In genomic region chr18:58054041-58054733, GRCh38 we compare ENCODE assay signal across 14 cellular contexts. TPM values are rescaled to one million over a fixed set of nuclear protein-coding genes. Genes with fewer than 3 reads are reported as not detected.
DNase-seq lines count a peak whose midpoint lies in the region; ATAC-seq, FAIRE-seq and TF ChIP-seq lines count a peak whose summit lies in the region.
"Had no signal": no experiment of that assay in that cellular context is flagged by ENCODE, and none has a peak within 500 bp of the region (broad histone marks: within the 10 kb centered on the region; RNA-seq: fewer than 3 reads in every experiment).

No MANE protein-coding gene starts in this region.

- peak overlapping the region; percentile 7 for H3K9ac ChIP-seq in astrocyte (ENCODE audit: low read length)

- H3K9me3 Mint-ChIP-seq in astrocyte (ENCODE audit: unreplicated experiment) = no peaks in the 10 kb centered on the region
- H3K9me3 Mint-ChIP-seq: natural killer cell had no signal

- H3K27me3 Mint-ChIP-seq in astrocyte (ENCODE audit: low read depth, unreplicated experiment) = no peaks in the 10 kb centered on the region

- peak overlapping the region; percentile 91 for H3K27ac Mint-ChIP-seq in astrocyte (ENCODE audit: unreplicated experiment)
- H3K27ac Mint-ChIP-seq: natural killer cell, T-helper 17 cell had no signal

- FAIRE-seq in astrocyte (lab: Jason Lieb, UNC) = no peak
- FAIRE-seq: GM18507, small intestine had no signal

- H3K4me3 Mint-ChIP-seq in astrocyte (ENCODE audit: unreplicated experiment) = peak overlapping the region; percentile 21
- H3K4me3 Mint-ChIP-seq: natural killer cell, T-helper 17 cell had no signal

- H4K20me1 ChIP-seq in astrocyte (ENCODE audit: insufficient read depth, low read length) = no peaks in the 10 kb centered on the region

- no peak for ATAC-seq in HG03457 (IDR thresholded peaks at IDR 0.05; ENCODE audit: unreplicated experiment)
- ATAC-seq: natural killer cell, T-helper 17 cell had no signal

- H3K36me3 ChIP-seq in astrocyte (ENCODE audit: insufficient read depth, low read length) (no peaks in the 10 kb centered on the region), suprapubic skin (no peaks in the 10 kb centered on the region)

- H3K4me2 ChIP-seq in astrocyte (ENCODE audit: low read length) = peak overlapping the region; percentile 50

- DNase-seq in HK-2 (ENCODE audit: unreplicated experiment) = peak; percentile 17
- DNase-seq in astrocyte (ENCODE audit: low read depth) = peak; percentile 74
- DNase-seq in hepatic stellate cell (ENCODE audit: low spot score) = peak; percentile 50
- DNase-seq in epidermal melanocyte (ENCODE audit: insufficient read length, low spot score) = no peak
- no peak for DNase-seq in NCI-H446 treated with DMSO at 0.1 percent for 48 hours (lab: John Stamatoyannopoulos, UW)
- no peak for DNase-seq in suprapubic skin (ENCODE audit: low spot score in 2 of 2)
- DNase-seq: activated naive CD4-positive, alpha-beta T cell treated with anti-CD3 and anti-CD28 coated beads, Interleukin-2, amount 50 U/mL, for 16 hours; natural killer cell; NCI-H187 treated with DMSO at 0.1 percent for 48 hours; NK-92 treated with Interleukin-12 subunit alpha and Interleukin-12 subunit beta, amount 100 ng/mL, for 24 hours; small intestine; T-helper 17 cell had no signal

- H2AFZ ChIP-seq in astrocyte (ENCODE audit: low read depth, low read length) = peak overlapping the region; percentile 22

- WGBS in suprapubic skin = 68% methylated on average over 8 of the region's 8 CpGs

- TF ChIP-seq POLR2A in suprapubic skin (IDR thresholded peaks at IDR 0.05) = no peak

- H3K27me3 ChIP-seq in astrocyte (ENCODE audit: insufficient read depth, low read length) = no peaks in the 10 kb centered on the region
- no peaks in the 10 kb centered on the region for H3K27me3 ChIP-seq in suprapubic skin

- peaks cover 42% of the 10 kb centered on the region for H3K4me1 Mint-ChIP-seq in astrocyte (ENCODE audit: low read depth, unreplicated experiment)

- H3K4me1 ChIP-seq in astrocyte (ENCODE audit: insufficient read depth, low read length) (peaks cover 7% of the 10 kb centered on the region), suprapubic skin (no peaks in the 10 kb centered on the region)

- no peaks in the 10 kb centered on the region for H3K36me3 Mint-ChIP-seq in astrocyte (ENCODE audit: low read depth, unreplicated experiment)
- H3K36me3 Mint-ChIP-seq: natural killer cell had no signal

- H3K79me2 ChIP-seq in astrocyte (ENCODE audit: insufficient read depth, low read length) = peaks cover 2% of the 10 kb centered on the region

- TF ChIP-seq CTCF in astrocyte (IDR thresholded peaks at IDR 0.05; ENCODE audit: insufficient read depth, low read depth, low read length) (no peak), suprapubic skin (IDR thresholded peaks at IDR 0.05) (no peak)

- no peak overlapping the region for H3K4me3 ChIP-seq in astrocyte (ENCODE audit: insufficient read depth, low read depth, low read length)
- no peak overlapping the region for H3K4me3 ChIP-seq in suprapubic skin

- H3K27ac ChIP-seq in astrocyte (ENCODE audit: low read depth, low read length) (peak overlapping the region; percentile 30), suprapubic skin (no peak overlapping the region)

- TF ChIP-seq EP300 in suprapubic skin (IDR thresholded peaks at IDR 0.05) = no peak

- H3K9me3 ChIP-seq in astrocyte (ENCODE audit: insufficient read depth, low read depth, low read length) (no peaks in the 10 kb centered on the region), suprapubic skin (no peaks in the 10 kb centered on the region)

RNA-seq across cellular contexts. Expression of gene NEDD4L, which starts 10.2 kb away (rescaled TPM):
- total RNA-seq in astrocyte = 67.5 and 93.9 TPM in 2 replicates
- total RNA-seq in suprapubic skin = 100 to 1,000 TPM in 1 of 4 donors, 10 to 100 TPM in 3; 44.0 to 104 (median 59.6) TPM

Comparison
In these comparisons a context has a peak if more than half of its experiments do, and no peak if none do; other contexts are left out.
1. DNase-seq: peak in HK-2 (single experiment), astrocyte (single experiment) and hepatic stellate cell (single experiment); none in epidermal melanocyte (single experiment), NCI-H446 treated with DMSO at 0.1 percent for 48 hours (single experiment) and suprapubic skin (0 of 2).